In genomic region chr18:62749389-62749788, GRCh38 we compare ENCODE assay signal across 18 cellular contexts. TPM values are rescaled to one million over a fixed set of nuclear protein-coding genes. Genes with fewer than 3 reads are reported as not detected.
DNase-seq lines count a peak whose midpoint lies in the region; ATAC-seq and TF ChIP-seq lines count a peak whose summit lies in the region.
"Had no signal": no experiment of that assay in that cellular context is flagged by ENCODE, and none has a peak within 500 bp of the region (broad histone marks: within the 10 kb centered on the region; RNA-seq: fewer than 3 reads in every experiment).

No MANE protein-coding gene starts in this region.

- H3K27me3 ChIP-seq in H9 (ENCODE audit: insufficient read depth, low read length) = no peaks in the 10 kb centered on the region
- no peaks in the 10 kb centered on the region for H3K27me3 ChIP-seq in mesenchymal stem cell (ENCODE audit: control insufficient read depth in 1 of 2, insufficient read depth in 1 of 2, low read length in 2 of 2)
- H3K27me3 ChIP-seq in vagina = no peaks in the 10 kb centered on the region
- H3K27me3 ChIP-seq: BE2C had no signal

- H3K79me1 ChIP-seq in H9 (ENCODE audit: insufficient read depth, low read depth, low read length, poor library complexity, severe bottlenecking) (no peaks in the 10 kb centered on the region), mesenchymal stem cell (replicated peaks; ENCODE audit: low read length, poor library complexity, severe bottlenecking) (peaks cover 16% of the 10 kb centered on the region)

- no peaks in the 10 kb centered on the region for H3K27me3 Mint-ChIP-seq in H9 (ENCODE audit: low read depth)
- no peaks in the 10 kb centered on the region for H3K27me3 Mint-ChIP-seq in natural killer cell (ENCODE audit: low read depth in 2 of 2)
- H3K27me3 Mint-ChIP-seq: CD4-positive, CD25-positive, alpha-beta regulatory T cell; CD8-positive, alpha-beta memory T cell had no signal

- peak overlapping the region in 1 of 2 experiments; percentile 61; a peak in 1 of 5 replicates for H3K4me3 Mint-ChIP-seq in H9
- no peak overlapping the region for H3K4me3 Mint-ChIP-seq in natural killer cell
- H3K4me3 Mint-ChIP-seq: CD4-positive, CD25-positive, alpha-beta regulatory T cell; CD8-positive, alpha-beta memory T cell had no signal

- intact Hi-C loops in vagina (cut with DNase I) (no loop called here), natural killer cell (cut with micrococcal nuclease) (no loop called here)

- H2AK5ac ChIP-seq in H9 (ENCODE audit: insufficient read length, low read length) (no peak overlapping the region), mesenchymal stem cell (ENCODE audit: low read length, severe bottlenecking) (no peak overlapping the region)

- H3K18ac ChIP-seq in H9 (ENCODE audit: insufficient read length, low read depth, low read length) = no peak overlapping the region
- H3K18ac ChIP-seq in mesenchymal stem cell (ENCODE audit: low read depth in 1 of 2, low read length in 2 of 2) = no peak overlapping the region

- no CpG with 5 or more reads among the region's 6 CpGs for WGBS in H9 (ENCODE audit: extremely low coverage, insufficient read length, low lambda C conversion rate)
- 98% methylated on average over 6 of the region's 6 CpGs for WGBS in mesenchymal stem cell

- H3K4me3 ChIP-seq in mesenchymal stem cell (ENCODE audit: insufficient read depth in 1 of 2, low read depth in 1 of 2, low read length in 2 of 2) (no peak overlapping the region), vagina (no peak overlapping the region)
- H3K4me3 ChIP-seq: K562 had no signal

- no peak overlapping the region for H3K14ac ChIP-seq in H9 (ENCODE audit: insufficient read depth, low read length)
- no peak overlapping the region for H3K14ac ChIP-seq in mesenchymal stem cell (ENCODE audit: low read length in 2 of 2)

- H3T11ph ChIP-seq in H9 (ENCODE audit: low read length) = no peak overlapping the region

- H4K91ac ChIP-seq in H9 (ENCODE audit: insufficient read length, low read depth, low read length) (no peak overlapping the region), mesenchymal stem cell (ENCODE audit: low read length) (no peak overlapping the region)

- TF ChIP-seq CTCF in H9 (conservative IDR thresholded peaks at IDR 0.05) = no peak
- no peak for TF ChIP-seq CTCF in vagina (IDR thresholded peaks at IDR 0.05)
- no peak for TF ChIP-seq CTCF in natural killer cell (IDR thresholded peaks at IDR 0.05)

- H2BK12ac ChIP-seq in H9 (ENCODE audit: insufficient read length, low read depth, low read length) (no peak overlapping the region), mesenchymal stem cell (ENCODE audit: low read length in 2 of 2) (peak overlapping the region in 1 of 2 experiments; percentile 62)

- no peak overlapping the region for H2BK5ac ChIP-seq in H9 (ENCODE audit: insufficient read length, low read length)
- no peak overlapping the region for H2BK5ac ChIP-seq in mesenchymal stem cell (ENCODE audit: low read depth, low read length, poor library complexity, severe bottlenecking)

- no peak for DNase-seq in H9
- DNase-seq in OCI-M1 (lab: John Stamatoyannopoulos, UW) = peak; percentile 36
- no peak for DNase-seq in mesenchymal stem cell
- DNase-seq in vagina (ENCODE audit: extremely low spot score in 2 of 2) = no peak
- DNase-seq in H4 (ENCODE audit: low spot score) = no peak
- no peak for DNase-seq in natural killer cell
- DNase-seq: ACHN; BE2C; C1 segment of cervical spinal cord; CD4-positive, CD25-positive, alpha-beta regulatory T cell; CD8-positive, alpha-beta memory T cell; COR-L47; DMS 273 treated with DMSO at 0.1 percent for 48 hours; IMR-90 had no signal

- H4K5ac ChIP-seq in H9 (ENCODE audit: insufficient read length, low read depth, low read length) = no peak overlapping the region

- peak overlapping the region; percentile 74 to 94 (median 92); a peak in 6 of 7 replicates for H3K27ac Mint-ChIP-seq in H9
- H3K27ac Mint-ChIP-seq in natural killer cell = no peak overlapping the region
- H3K27ac Mint-ChIP-seq: CD4-positive, CD25-positive, alpha-beta regulatory T cell; CD8-positive, alpha-beta memory T cell had no signal

- H3K4me2 ChIP-seq in H9 (ENCODE audit: insufficient read depth, insufficient read length, low read length) (no peak overlapping the region), mesenchymal stem cell (ENCODE audit: low read length, poor library complexity, severe bottlenecking) (no peak overlapping the region)

- TF ChIP-seq POLR2A in vagina (IDR thresholded peaks at IDR 0.05) = no peak

- no peak overlapping the region for H3K56ac ChIP-seq in H9 (ENCODE audit: insufficient read length, low read depth, low read length)

- H3K4me1 Mint-ChIP-seq in H9 = peaks cover 75 to 80% of the 10 kb centered on the region in 2 experiments
- H3K4me1 Mint-ChIP-seq in natural killer cell = peaks cover 15 to 19% of the 10 kb centered on the region in 2 donors

- H3K36me3 ChIP-seq in mesenchymal stem cell (ENCODE audit: control insufficient read depth in 1 of 2, insufficient read depth in 2 of 2, low read depth in 1 of 2, low read length in 2 of 2) = no peaks in the 10 kb centered on the region
- no peaks in the 10 kb centered on the region for H3K36me3 ChIP-seq in vagina
- H3K36me3 ChIP-seq: BE2C had no signal

- no peak overlapping the region for H2BK120ac ChIP-seq in H9 (ENCODE audit: low read depth, low read length, poor library complexity, severe bottlenecking)
- H2BK120ac ChIP-seq in mesenchymal stem cell (ENCODE audit: low read depth, low read length) = no peak overlapping the region

- H3K4ac ChIP-seq in H9 (ENCODE audit: low read depth, low read length) (no peak overlapping the region), mesenchymal stem cell (ENCODE audit: low read depth in 1 of 2, low read length in 2 of 2) (no peak overlapping the region)

- H3K9me3 Mint-ChIP-seq in H9 (peaks cover 3 to 4% of the 10 kb centered on the region in 2 experiments; a peak in 4 of 5 replicates), natural killer cell (no peaks in the 10 kb centered on the region)
- H3K9me3 Mint-ChIP-seq: CD4-positive, CD25-positive, alpha-beta regulatory T cell had no signal

- peaks cover 5 to 10% (median 6%) of the 10 kb centered on the region in 3 experiments; a peak in 6 of 7 replicates for H3K36me3 Mint-ChIP-seq in H9 (ENCODE audit: insufficient read depth in 1 of 3, low read depth in 3 of 3)
- no peaks in the 10 kb centered on the region for H3K36me3 Mint-ChIP-seq in natural killer cell
- H3K36me3 Mint-ChIP-seq: CD4-positive, CD25-positive, alpha-beta regulatory T cell had no signal

- peaks cover 19% of the 10 kb centered on the region; the same call in 1 of the 2 replicates for H3K4me1 ChIP-seq in H9 (ENCODE audit: insufficient read depth, low read length)
- H3K4me1 ChIP-seq in mesenchymal stem cell (ENCODE audit: control insufficient read depth, insufficient read depth, low read depth, low read length) = peaks cover 5% of the 10 kb centered on the region
- peaks cover 33% of the 10 kb centered on the region for H3K4me1 ChIP-seq in vagina
- H3K4me1 ChIP-seq: BE2C had no signal

- H3K27ac ChIP-seq in H9 (ENCODE audit: insufficient read length, low read depth, low read length) (no peak overlapping the region), mesenchymal stem cell (ENCODE audit: low read length, poor library complexity, severe bottlenecking) (no peak overlapping the region), vagina (no peak overlapping the region)
- H3K27ac ChIP-seq: HL-60 had no signal

- ATAC-seq in HG03521 (IDR thresholded peaks at IDR 0.05; ENCODE audit: unreplicated experiment) (no peak), natural killer cell (no peak)
- ATAC-seq: HCT116, K562 had no signal

- H3K9me3 ChIP-seq in H9 (ENCODE audit: control insufficient read depth, low read depth, low read length) = no peaks in the 10 kb centered on the region
- no peaks in the 10 kb centered on the region for H3K9me3 ChIP-seq in mesenchymal stem cell (ENCODE audit: control insufficient read depth, low read length)
- H3K9me3 ChIP-seq in vagina = no peaks in the 10 kb centered on the region
- H3K9me3 ChIP-seq: BE2C had no signal

- H4K20me1 ChIP-seq in H9 (ENCODE audit: control insufficient read depth, insufficient read depth, insufficient read length) = peaks cover 2% of the 10 kb centered on the region

- no peak overlapping the region for H2BK15ac ChIP-seq in H9 (ENCODE audit: low read depth, low read length)
- H2BK15ac ChIP-seq in mesenchymal stem cell (ENCODE audit: low read depth, poor library complexity, severe bottlenecking) = no peak overlapping the region

- no peak overlapping the region for H2BK20ac ChIP-seq in H9 (ENCODE audit: low read depth, low read length, poor library complexity, severe bottlenecking)

- no peak overlapping the region for H3K9ac ChIP-seq in H9 (ENCODE audit: extremely low read depth, insufficient read length, low read length)
- no peak overlapping the region for H3K9ac ChIP-seq in mesenchymal stem cell (ENCODE audit: low read length)

- no peak overlapping the region for H2AFZ ChIP-seq in H9 (ENCODE audit: low read length)
- H2AFZ ChIP-seq in mesenchymal stem cell (ENCODE audit: low read depth, low read length) = no peak overlapping the region

- H3K23ac ChIP-seq in H9 (ENCODE audit: insufficient read length, low read depth, low read length) (no peak overlapping the region), mesenchymal stem cell (ENCODE audit: low read length in 2 of 2) (no peak overlapping the region)

- H4K8ac ChIP-seq in H9 (replicated peaks; ENCODE audit: insufficient read length, low read depth, low read length) = no peak overlapping the region
- H4K8ac ChIP-seq in mesenchymal stem cell (ENCODE audit: low read length) = peak overlapping the region; percentile 59

- H3K23me2 ChIP-seq in H9 (ENCODE audit: insufficient read length, low read depth, low read length, poor library complexity, severe bottlenecking) = no peaks in the 10 kb centered on the region

- peaks cover 56% of the 10 kb centered on the region; the same call in 1 of the 2 replicates for H3K79me2 ChIP-seq in H9 (ENCODE audit: insufficient read depth, low read length)

RNA-seq across cellular contexts. Expression of gene PHLPP1, which starts 34.0 kb away (rescaled TPM):
- total RNA-seq in H9 (2021) = 38.8 and 39.9 TPM in 2 replicates
- polyA plus RNA-seq in mesenchymal stem cell (2013, experiment 1 of 2) = 4.1 TPM
- 4.8 TPM for polyA plus RNA-seq in mesenchymal stem cell (2013, experiment 2 of 2)
- 20.6 TPM for total RNA-seq in vagina
- 3.7 and 5.6 TPM in 2 replicates for total RNA-seq in H4 (2014; rRNA removed; shearing (Covaris generic))
- total RNA-seq in natural killer cell = 10 to 100 TPM; 12.1 to 14.8 (median 12.2) TPM

Comparison
In these comparisons a context has a peak if more than half of its experiments do, and no peak if none do; other contexts are left out.
1. H3K27ac Mint-ChIP-seq: peak in H9 (3 of 3); none in natural killer cell (0 of 2).